20 cellular contexts compared by ENCODE assay signal in genomic region chr14:67938046-67938445, GRCh38.
"Had no signal": no experiment of that assay in that cellular context is flagged by ENCODE, and none has a peak within 500 bp of the region (broad histone marks: within the 10 kb centered on the region; RNA-seq: fewer than 3 reads in every experiment).

No MANE protein-coding gene starts in this region.

- H3K9me3 Mint-ChIP-seq: activated B cell treated with CpG ODN at 0.5 μM for 24 hours; activated CD8-positive, alpha-beta T cell treated with anti-CD3 and anti-CD28 coated beads for 36 hours; activated T-cell treated with anti-CD3 and anti-CD28 coated beads, Interleukin-2, amount 50 U/mL, for 72 hours; dendritic cell treated with granulocyte-macrophage colony-stimulating factor and Interleukin-4, amounts not matched to agents 40 ng/mL and 50 ng/mL, for 4 days; effector memory CD8-positive, alpha-beta T cell; stimulated activated memory B cell treated with anti-CD40 and anti-IgM and Interleukin-4, amounts not matched to agents 10 μg/mL and 1 μg/mL and 100 μg/mL, for 72 hours had no signal

- H3K27me3 ChIP-seq: brain microvascular endothelial cell, heart left ventricle, pancreas, sigmoid colon, tibial nerve had no signal

- H3K27ac Mint-ChIP-seq: activated B cell treated with CpG ODN at 0.5 μM for 24 hours; activated CD8-positive, alpha-beta T cell treated with anti-CD3 and anti-CD28 coated beads for 36 hours; activated naive CD8-positive, alpha-beta T cell; activated T-cell treated with anti-CD3 and anti-CD28 coated beads, Interleukin-2, amount 50 U/mL, for 72 hours; dendritic cell treated with granulocyte-macrophage colony-stimulating factor and Interleukin-4, amounts not matched to agents 40 ng/mL and 50 ng/mL, for 4 days; effector memory CD8-positive, alpha-beta T cell; stimulated activated memory B cell treated with anti-CD40 and anti-IgM and Interleukin-4, amounts not matched to agents 10 μg/mL and 1 μg/mL and 100 μg/mL, for 72 hours had no signal

- H3K36me3 Mint-ChIP-seq: activated naive CD8-positive, alpha-beta T cell; stimulated activated memory B cell treated with anti-CD40 and anti-IgM and Interleukin-4, amounts not matched to agents 10 μg/mL and 1 μg/mL and 100 μg/mL, for 72 hours had no signal

- H3K36me3 ChIP-seq: brain microvascular endothelial cell, heart left ventricle, lower lobe of right lung, pancreas, sigmoid colon, tibial nerve had no signal

- DNase-seq: activated B cell treated with CpG ODN at 0.5 μM for 24 hours; activated CD4-positive, alpha-beta T cell treated with anti-CD3 and anti-CD28 coated beads for 48 hours; activated CD8-positive, alpha-beta memory T cell treated with anti-CD3 and anti-CD28 coated beads, Interleukin-2, amount 50 U/mL, for 4 hours; activated CD8-positive, alpha-beta T cell treated with anti-CD3 and anti-CD28 coated beads for 36 hours; activated gamma-delta T cell treated with Interleukin-2 at 50 U/mL for 16 hours; activated T-cell treated with anti-CD3 and anti-CD28 coated beads, Interleukin-2, amount 50 U/mL, for 72 hours; amygdala; brain microvascular endothelial cell; effector memory CD8-positive, alpha-beta T cell; heart left ventricle; left colon; lower lobe of right lung; pancreas; sigmoid colon had no signal

- H3K4me3 Mint-ChIP-seq: activated B cell treated with CpG ODN at 0.5 μM for 24 hours; activated CD8-positive, alpha-beta T cell treated with anti-CD3 and anti-CD28 coated beads for 36 hours; activated naive CD8-positive, alpha-beta T cell; activated T-cell treated with anti-CD3 and anti-CD28 coated beads, Interleukin-2, amount 50 U/mL, for 72 hours; dendritic cell treated with granulocyte-macrophage colony-stimulating factor and Interleukin-4, amounts not matched to agents 40 ng/mL and 50 ng/mL, for 4 days; effector memory CD8-positive, alpha-beta T cell; stimulated activated memory B cell treated with anti-CD40 and anti-IgM and Interleukin-4, amounts not matched to agents 10 μg/mL and 1 μg/mL and 100 μg/mL, for 72 hours had no signal

- FAIRE-seq: frontal cortex, islet of Langerhans, pancreas had no signal

- H3K4me3 ChIP-seq: heart left ventricle, lower lobe of right lung, pancreas, sigmoid colon, tibial nerve had no signal

- H3K9me3 ChIP-seq: heart left ventricle, lower lobe of right lung, pancreas, sigmoid colon, tibial nerve had no signal

- H3K27me3 Mint-ChIP-seq: activated B cell treated with CpG ODN at 0.5 μM for 24 hours; activated CD8-positive, alpha-beta T cell treated with anti-CD3 and anti-CD28 coated beads for 36 hours; activated naive CD8-positive, alpha-beta T cell; dendritic cell treated with granulocyte-macrophage colony-stimulating factor and Interleukin-4, amounts not matched to agents 40 ng/mL and 50 ng/mL, for 4 days; effector memory CD8-positive, alpha-beta T cell; stimulated activated memory B cell treated with anti-CD40 and anti-IgM and Interleukin-4, amounts not matched to agents 10 μg/mL and 1 μg/mL and 100 μg/mL, for 72 hours had no signal

- H3K27ac ChIP-seq: brain microvascular endothelial cell, heart left ventricle, lower lobe of right lung, pancreas, sigmoid colon, tibial nerve had no signal

- ATAC-seq: activated CD8-positive, alpha-beta T cell treated with anti-CD3 and anti-CD28 coated beads for 36 hours; activated T-cell treated with anti-CD3 and anti-CD28 coated beads, Interleukin-2, amount 50 U/mL, for 72 hours; effector memory CD8-positive, alpha-beta T cell; heart left ventricle; left colon; lower lobe of right lung; pancreas; stimulated activated memory B cell treated with anti-CD40 and anti-IgM and Interleukin-4, amounts not matched to agents 10 μg/mL and 1 μg/mL and 100 μg/mL, for 72 hours had no signal
